8 cellular contexts compared by ENCODE assay signal in genomic region chr20:41048475-41049242, GRCh38. TPM values are rescaled to one million over a fixed set of nuclear protein-coding genes. Genes with fewer than 3 reads are reported as not detected.
DNase-seq lines count a peak whose midpoint lies in the region; ATAC-seq and TF ChIP-seq lines count a peak whose summit lies in the region.

No MANE protein-coding gene starts in this region.

- ATAC-seq in activated naive CD8-positive, alpha-beta T cell treated with anti-CD3 and anti-CD28 coated beads, Interleukin-2, amount 50 U/mL, for 24 hours = no peak
- no peak for ATAC-seq in HG02678 (IDR thresholded peaks at IDR 0.05; ENCODE audit: unreplicated experiment)

- H3K4me1 ChIP-seq in CD8-positive, alpha-beta memory T cell (ENCODE audit: insufficient read depth, low read length) = peaks cover 70% of the 10 kb centered on the region
- H3K4me1 ChIP-seq in mucosa of rectum (ENCODE audit: control insufficient read depth in 2 of 2, insufficient read depth in 2 of 2, low read length in 2 of 2) = peaks cover 60 to 68% of the 10 kb centered on the region in 2 donors

- peak overlapping the region in 1 of 2 donors; percentile 10 for H3K9ac ChIP-seq in mucosa of rectum (ENCODE audit: low read depth in 1 of 2, low read length in 2 of 2)

- peak in 2 of 5 donors; percentile 58 to 70 for DNase-seq in CD8-positive, alpha-beta memory T cell
- DNase-seq in M059J (ENCODE audit: low read depth) (peak; percentile 45), kidney glomerular epithelial cell (lab: John Stamatoyannopoulos, UW) (no peak), RWPE1 (ENCODE audit: low spot score) (no peak), hypothalamus (lab: John Stamatoyannopoulos, UW) (no peak)
- DNase-seq in activated naive CD8-positive, alpha-beta T cell treated with anti-CD3 and anti-CD28 coated beads, Interleukin-2, amount 50 U/mL, for 24 hours = no peak

- CTCF ChIA-PET in CD8-positive, alpha-beta memory T cell (lab: Charles Lee) = interaction anchor here (0.9 to 2.1 kb wide), 3 partner anchors 11 to 58 kb away, joined by 4 to 7 read pairs (median 5); no protein-coding TSS in a partner anchor
- CTCF ChIA-PET in RWPE1 (lab: Yijun Ruan, JAX) = interaction anchor here (1.0 to 1.8 kb wide), 2 partner anchors 11 to 80 kb away, joined by 3 to 4 read pairs; no protein-coding TSS in a partner anchor

- H3K36me3 ChIP-seq in CD8-positive, alpha-beta memory T cell (ENCODE audit: insufficient read depth, low read length) = no peaks in the 10 kb centered on the region
- H3K36me3 ChIP-seq in mucosa of rectum (ENCODE audit: control insufficient read depth in 2 of 2, insufficient read depth in 2 of 2, low read length in 2 of 2) = no peaks in the 10 kb centered on the region

- H3K27me3 ChIP-seq in CD8-positive, alpha-beta memory T cell (ENCODE audit: insufficient read depth, low read length, poor library complexity, severe bottlenecking) = no peaks in the 10 kb centered on the region
- H3K27me3 ChIP-seq in mucosa of rectum (ENCODE audit: control insufficient read depth in 2 of 2, insufficient read depth in 2 of 2, low read length in 2 of 2) = no peaks in the 10 kb centered on the region

- H3K4me3 ChIP-seq in CD8-positive, alpha-beta memory T cell (ENCODE audit: low read length) = peak overlapping the region; percentile 42
- peak overlapping the region; percentile 53 to 60 for H3K4me3 ChIP-seq in mucosa of rectum (ENCODE audit: low read length in 2 of 2)

- H3K27me3 Mint-ChIP-seq in CD8-positive, alpha-beta memory T cell = no peaks in the 10 kb centered on the region
- no peaks in the 10 kb centered on the region for H3K27me3 Mint-ChIP-seq in activated naive CD8-positive, alpha-beta T cell treated with anti-CD3 and anti-CD28 coated beads, Interleukin-2, amount 50 U/mL, for 24 hours

- peak overlapping the region; percentile 55 for H3K27ac ChIP-seq in CD8-positive, alpha-beta memory T cell (ENCODE audit: low read depth, low read length)
- peak overlapping the region; percentile 45 to 63 for H3K27ac ChIP-seq in mucosa of rectum (ENCODE audit: low read depth in 2 of 2, low read length in 2 of 2)
- no peak overlapping the region for H3K27ac ChIP-seq in RWPE1

- H3K27ac Mint-ChIP-seq in CD8-positive, alpha-beta memory T cell = peak overlapping the region; percentile 71 to 94 (median 90)
- peak overlapping the region; percentile 80 for H3K27ac Mint-ChIP-seq in activated naive CD8-positive, alpha-beta T cell treated with anti-CD3 and anti-CD28 coated beads, Interleukin-2, amount 50 U/mL, for 24 hours

- POLR2A ChIA-PET in CD8-positive, alpha-beta memory T cell (lab: Charles Lee) = interaction anchor here (0.7 to 1.3 kb wide), 2 partner anchors 20 to 40 kb away, joined by 6 to 9 read pairs; partner anchors contain the start of gene TOP1
- POLR2A ChIA-PET in RWPE1 (lab: Yijun Ruan, JAX; ENCODE audit: low non-redundant PET) = no interaction called here

- H3K9me3 ChIP-seq in CD8-positive, alpha-beta memory T cell (ENCODE audit: low read length) = no peaks in the 10 kb centered on the region
- H3K9me3 ChIP-seq in mucosa of rectum (ENCODE audit: control insufficient read depth in 2 of 2, low read length in 2 of 2) = no peaks in the 10 kb centered on the region

- TF ChIP-seq CTCF in RWPE1 (conservative IDR thresholded peaks at IDR 0.05; ENCODE audit: low read depth) = no peak

- H3K4me3 Mint-ChIP-seq in CD8-positive, alpha-beta memory T cell = peak overlapping the region; percentile 48 to 89 (median 80)
- H3K4me3 Mint-ChIP-seq in activated naive CD8-positive, alpha-beta T cell treated with anti-CD3 and anti-CD28 coated beads, Interleukin-2, amount 50 U/mL, for 24 hours = peak overlapping the region; percentile 82

- H3K36me3 Mint-ChIP-seq in CD8-positive, alpha-beta memory T cell = peaks cover 0 to 4% (median 1%) of the 10 kb centered on the region in 3 donors
- H3K36me3 Mint-ChIP-seq in activated naive CD8-positive, alpha-beta T cell treated with anti-CD3 and anti-CD28 coated beads, Interleukin-2, amount 50 U/mL, for 24 hours (ENCODE audit: low read depth) = peaks cover 24% of the 10 kb centered on the region

- H3K4me1 Mint-ChIP-seq in CD8-positive, alpha-beta memory T cell = peaks cover 82 to 94% (median 93%) of the 10 kb centered on the region in 3 donors
- H3K4me1 Mint-ChIP-seq in activated naive CD8-positive, alpha-beta T cell treated with anti-CD3 and anti-CD28 coated beads, Interleukin-2, amount 50 U/mL, for 24 hours = peaks cover 94% of the 10 kb centered on the region

- no peaks in the 10 kb centered on the region for H3K9me3 Mint-ChIP-seq in CD8-positive, alpha-beta memory T cell
- H3K9me3 Mint-ChIP-seq in activated naive CD8-positive, alpha-beta T cell treated with anti-CD3 and anti-CD28 coated beads, Interleukin-2, amount 50 U/mL, for 24 hours = peaks cover 1% of the 10 kb centered on the region

RNA-seq across cellular contexts. Expression of gene TOP1, which starts 20.0 kb away (rescaled TPM):
- total RNA-seq in CD8-positive, alpha-beta memory T cell = 100 to 1,000 TPM in 1 of 2 experiments, 10 to 100 TPM in 1; 98.5 to 103 TPM
- 15.0 TPM for polyA plus RNA-seq in CD8-positive, alpha-beta memory T cell
- 20.1 and 49.9 TPM in 2 replicates for total RNA-seq in M059J (2014; rRNA removed; shearing (Covaris generic))
